ENCODE assay signal across 9 cellular contexts in genomic region chr5:57179262-57179960, GRCh38. TPM values are rescaled to one million over a fixed set of nuclear protein-coding genes. Genes with fewer than 3 reads are reported as not detected.
DNase-seq lines count a peak whose midpoint lies in the region; ATAC-seq and TF ChIP-seq lines count a peak whose summit lies in the region.
"Had no signal": no experiment of that assay in that cellular context is flagged by ENCODE, and none has a peak within 500 bp of the region (broad histone marks: within the 10 kb centered on the region; RNA-seq: fewer than 3 reads in every experiment).

No MANE protein-coding gene starts in this region.

- intact Hi-C loops in natural killer cell (cut with micrococcal nuclease): loop anchor here (10.0 kb wide), 1 partner anchor 1185 kb away; the partner anchor contains the start of gene IL6ST

- H3K9me3 ChIP-seq in effector memory CD4-positive, alpha-beta T cell (ENCODE audit: control insufficient read depth, low read length): no peaks in the 10 kb centered on the region

- H3K27me3 ChIP-seq in effector memory CD4-positive, alpha-beta T cell (replicated peaks; ENCODE audit: control insufficient read depth, insufficient read depth, low read length, poor library complexity, severe bottlenecking): no peaks in the 10 kb centered on the region

- H3K36me3 Mint-ChIP-seq in natural killer cell: no peaks in the 10 kb centered on the region

- no peaks in the 10 kb centered on the region for H3K27me3 Mint-ChIP-seq in natural killer cell (ENCODE audit: low read depth in 2 of 2)

- no peak for TF ChIP-seq CTCF in AG10803 (conservative IDR thresholded peaks at IDR 0.05; ENCODE audit: low read length)
- TF ChIP-seq CTCF in NB4 (IDR thresholded peaks at IDR 0.05; ENCODE audit: low read depth, low read length): no peak
- no peak for TF ChIP-seq CTCF in natural killer cell (IDR thresholded peaks at IDR 0.05)

- ATAC-seq in natural killer cell (no peak), left lobe of liver (no peak)

- peak overlapping the region; percentile 76 to 98 for H3K27ac Mint-ChIP-seq in natural killer cell

- DNase-seq in AG10803 (ENCODE audit: low read depth) (no peak), NB4 (ENCODE audit: low read depth) (no peak), natural killer cell (no peak), left lobe of liver (ENCODE audit: low spot score) (no peak), NCI-H2029 treated with DMSO at 0.1 percent for 48 hours (lab: John Stamatoyannopoulos, UW) (no peak), COLO829 (ENCODE audit: low spot score) (no peak), germinal center (ENCODE audit: low spot score) (no peak)
- no peak for DNase-seq in effector memory CD4-positive, alpha-beta T cell

- H3K27ac ChIP-seq in effector memory CD4-positive, alpha-beta T cell (ENCODE audit: insufficient read depth, low read length, poor library complexity, severe bottlenecking): peak overlapping the region; percentile 4
- H3K27ac ChIP-seq: VCaP had no signal

- H3K4me3 Mint-ChIP-seq in natural killer cell: peak overlapping the region; percentile 83

- no peak for TF ChIP-seq POLR2A in NB4 (IDR thresholded peaks at IDR 0.05; ENCODE audit: extremely low read depth, insufficient read length)

- peak overlapping the region; percentile 29 for H3K4me3 ChIP-seq in AG10803 (ENCODE audit: low read length)
- peak overlapping the region; percentile 97 for H3K4me3 ChIP-seq in NB4 (ENCODE audit: low read depth, low read length)
- H3K4me3 ChIP-seq in effector memory CD4-positive, alpha-beta T cell (ENCODE audit: insufficient read depth, low read depth, low read length, poor library complexity, severe bottlenecking): peak overlapping the region; percentile 93

- H3K9me3 Mint-ChIP-seq in natural killer cell: no peaks in the 10 kb centered on the region

- H3K4me1 Mint-ChIP-seq in natural killer cell: peaks cover 64 to 72% of the 10 kb centered on the region in 2 donors

- peaks cover 27% of the 10 kb centered on the region for H3K4me1 ChIP-seq in effector memory CD4-positive, alpha-beta T cell (ENCODE audit: control insufficient read depth, insufficient read depth, low read length, poor library complexity, severe bottlenecking)

- H3K36me3 ChIP-seq in effector memory CD4-positive, alpha-beta T cell (ENCODE audit: control insufficient read depth, insufficient read depth, low read length): peaks cover 6% of the 10 kb centered on the region

RNA-seq across cellular contexts. Expression of gene GPBP1, which starts 5.6 kb away (rescaled TPM):
- total RNA-seq in natural killer cell (100 to 1,000 TPM; 104 to 130 (median 118) TPM), left lobe of liver (20.5 TPM)

Comparison
In these comparisons a context has a peak if more than half of its experiments do, and no peak if none do; other contexts are left out.
1. H3K4me3 ChIP-seq: peak in every context shown above with its lines; median percentile 97 in NB4; 93 in effector memory CD4-positive, alpha-beta T cell; 29 in AG10803.